7 cellular contexts compared by ENCODE assay signal in genomic region chr7:23698822-23699221, GRCh38. TPM values are rescaled to one million over a fixed set of nuclear protein-coding genes. Genes with fewer than 3 reads are reported as not detected.
"Had no signal": no experiment of that assay in that cellular context is flagged by ENCODE, and none has a peak within 500 bp of the region (broad histone marks: within the 10 kb centered on the region; RNA-seq: fewer than 3 reads in every experiment).

No MANE protein-coding gene starts in this region.

- DNase-seq: H7, IMR-90 had no signal

- H2AFZ ChIP-seq: GM23338 had no signal

- H3K4me2 ChIP-seq: GM23338 had no signal

- H3K4me1 ChIP-seq: HAP-1 had no signal

- H3K9me3 ChIP-seq: HAP-1 had no signal

- H3K36me3 ChIP-seq: HAP-1 had no signal

- H3K4me3 ChIP-seq: GM23338, HAP-1, K562 had no signal

- ATAC-seq: GM23338, K562 had no signal

- FAIRE-seq: H1, HTR-8/SVneo, K562 had no signal

RNA-seq across cellular contexts. Expression of gene STK31, which starts 11.2 kb away (rescaled TPM):
- total RNA-seq: IMR-90 had no signal
- polyA plus RNA-seq: IMR-90 had no signal

RNA-seq across cellular contexts. Expression of gene FAM221A, which starts 18.8 kb away (rescaled TPM):
- total RNA-seq: K562 had no signal
- polyA plus RNA-seq: K562 had no signal
